In the genomic region with DNA sequence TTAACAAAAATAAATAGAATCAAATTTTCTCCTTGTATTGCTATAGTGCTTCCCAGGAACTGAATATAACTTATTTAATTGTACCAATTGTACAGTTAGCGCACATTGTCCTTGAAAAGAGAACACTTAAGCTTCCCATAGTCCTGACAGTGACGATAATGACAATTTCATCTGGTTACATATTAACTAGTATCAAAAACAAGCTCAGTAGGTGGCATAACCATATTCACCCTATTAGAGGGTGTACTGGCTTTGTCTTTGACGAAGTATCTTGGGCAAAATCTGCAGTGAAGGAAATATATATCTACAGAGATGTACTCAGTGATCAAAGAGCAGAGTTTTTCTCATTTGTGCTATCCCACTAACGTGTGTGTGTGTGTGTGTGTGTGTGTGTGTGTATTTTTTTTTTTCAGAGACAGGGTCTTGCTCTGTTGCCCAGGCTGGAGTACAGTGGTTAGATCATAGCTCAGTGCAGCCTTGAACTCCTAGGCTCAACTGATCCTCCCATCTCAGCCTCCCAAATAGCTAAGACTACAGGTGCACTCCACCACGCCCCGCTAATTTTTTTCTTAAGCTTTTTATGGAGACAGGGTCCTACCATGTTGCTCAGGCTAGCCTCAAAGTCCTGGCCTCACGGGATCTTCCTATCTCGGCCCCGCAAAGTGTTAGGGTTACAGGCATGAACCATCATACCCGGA, we compare ENCODE assay signal across 25 cellular contexts. TPM values are rescaled to one million over a fixed set of nuclear protein-coding genes. Genes with fewer than 3 reads are reported as not detected.
"Had no signal": no experiment of that assay in that cellular context is flagged by ENCODE, and none has a peak within 500 bp of the region (broad histone marks: within the 10 kb centered on the region; RNA-seq: fewer than 3 reads in every experiment).

No MANE protein-coding gene starts in this region.

- H3K27ac ChIP-seq: body of pancreas, neural progenitor cell, SJSA1, spleen had no signal

- H3K4me2 ChIP-seq: neural progenitor cell had no signal

- DNase-seq: activated CD4-positive, alpha-beta T cell treated with anti-CD3 and anti-CD28 coated beads, Interleukin-2, amount 50 U/mL, for 48 hours; activated effector memory CD4-positive, alpha-beta T cell treated with Interleukin-2 at 50 U/mL for 16 hours; activated naive CD4-positive, alpha-beta T cell treated with anti-CD3 and anti-CD28 coated beads, Interleukin-2, amount 10 ng/mL, durations not matched to agents 7 days and 5 days; activated T-cell treated with anti-CD3 and anti-CD28 coated beads, Interleukin-2, amount 50 U/mL, for 48 hours; amygdala; body of pancreas; caudate nucleus; effector memory CD8-positive, alpha-beta T cell; heart left ventricle; islet precursor cell; left colon; mammary epithelial cell; naive thymus-derived CD8-positive, alpha-beta T cell; spleen; stimulated activated CD4-positive, alpha-beta T cell treated with anti-CD3 and anti-CD28 coated beads, Interleukin-4, amount 100 ng/mL, for 1 hour; stimulated activated naive CD8-positive, alpha-beta T cell treated with anti-CD3 and anti-CD28 coated beads, Interleukin-15, Interleukin-2, amounts not matched to agents 100 U/mL and 50 U/mL, for 24 hours; substantia nigra; T1000; transverse colon had no signal

- H3K36me3 ChIP-seq: esophagus muscularis mucosa, gastroesophageal sphincter, heart left ventricle, neural progenitor cell, SJSA1, spleen, transverse colon had no signal

- H3K9me3 ChIP-seq: body of pancreas, esophagus muscularis mucosa, gastroesophageal sphincter, heart left ventricle, SJSA1, spleen, transverse colon had no signal

- ATAC-seq: body of pancreas; effector memory CD8-positive, alpha-beta T cell; gastroesophageal sphincter; heart left ventricle; left colon; naive thymus-derived CD8-positive, alpha-beta T cell; stimulated activated naive CD8-positive, alpha-beta T cell treated with anti-CD3 and anti-CD28 coated beads, Interleukin-15, Interleukin-2, amounts not matched to agents 100 U/mL and 50 U/mL, for 24 hours; WTC11 had no signal

- H3K27me3 ChIP-seq: body of pancreas, esophagus muscularis mucosa, gastroesophageal sphincter, heart left ventricle, neural progenitor cell, SJSA1, spleen, transverse colon had no signal

- H3K4me1 ChIP-seq: neural progenitor cell, SJSA1 had no signal

- H2AFZ ChIP-seq: neural progenitor cell had no signal

- H3K4me3 ChIP-seq: body of pancreas, esophagus muscularis mucosa, gastroesophageal sphincter, heart left ventricle, neural progenitor cell, SJSA1, spleen, transverse colon had no signal

RNA-seq across cellular contexts. Expression of a gene that starts 4.9 kb away (rescaled TPM):
- total RNA-seq: activated CD8-positive, alpha-beta memory T cell treated with anti-CD3 and anti-CD28 coated beads for 36 hours had no signal
